Comparison of ENCODE assay signal across 3 cellular contexts in the genomic region with DNA sequence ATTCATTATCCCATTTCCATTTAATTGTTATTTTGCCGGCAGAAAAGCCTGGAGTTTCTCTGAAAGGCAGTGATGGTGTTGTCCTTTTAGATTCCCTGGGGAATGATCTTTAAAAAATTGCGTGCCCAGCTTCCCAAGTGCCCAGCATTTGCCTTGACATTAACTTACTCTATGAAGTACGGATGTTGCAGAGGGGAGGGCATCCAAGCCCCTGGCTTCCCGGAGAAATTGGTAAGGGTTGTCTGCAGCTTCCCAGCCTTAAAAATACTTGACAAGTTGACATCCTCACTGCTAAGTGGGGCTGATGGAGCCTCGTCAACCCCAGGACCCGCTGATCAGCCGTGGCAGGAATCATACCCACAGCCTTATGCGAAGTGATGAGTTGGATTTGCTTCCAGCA.
"Had no signal": no experiment of that assay in that cellular context is flagged by ENCODE, and none has a peak within 500 bp of the region (broad histone marks: within the 10 kb centered on the region; RNA-seq: fewer than 3 reads in every experiment).

No MANE protein-coding gene starts in this region.

- DNase-seq: GDM1, GF-D8 had no signal

- ATAC-seq: GM12878 had no signal

- H3K4me3 ChIP-seq: GM12878 had no signal
